1 cellular context compared by ENCODE assay signal in genomic region chr2:21037671-21038108, GRCh38.
TF ChIP-seq lines count a peak whose summit lies in the region.

No MANE protein-coding gene starts in this region.

TF ChIP-seq in HepG2, 621 proteins besides CTCF, POLR2A, EP300 and RAD21 (continued from another document and continues in another):
- no peak for TF ChIP-seq ZNF256 (CRISPR knock-in tag; conservative IDR thresholded peaks at IDR 0.05)
- TF ChIP-seq MTERF4 (CRISPR knock-in tag; IDR thresholded peaks at IDR 0.05): no peak
- TF ChIP-seq ZNF777 (CRISPR knock-in tag; IDR thresholded peaks at IDR 0.05): no peak
- no peak for TF ChIP-seq ZNF678 (CRISPR knock-in tag; IDR thresholded peaks at IDR 0.05)
- no peak for TF ChIP-seq CHCHD3 (CRISPR knock-in tag; IDR thresholded peaks at IDR 0.05)
- no peak for TF ChIP-seq THAP9 (CRISPR knock-in tag; IDR thresholded peaks at IDR 0.05; ENCODE audit: borderline replicate concordance)
- TF ChIP-seq EED (CRISPR knock-in tag; IDR thresholded peaks at IDR 0.05): no peak
- TF ChIP-seq MTF2 (CRISPR knock-in tag; IDR thresholded peaks at IDR 0.05; ENCODE audit: borderline replicate concordance): no peak
- 0 out of 2 replicates have a peak, but pooled peaks have one; percentile 10 for TF ChIP-seq ZNF264 (CRISPR knock-in tag; IDR thresholded peaks at IDR 0.05)
- TF ChIP-seq ZNF430 (CRISPR knock-in tag; IDR thresholded peaks at IDR 0.05): no peak
- 0 out of 2 replicates have a peak, but pooled peaks have one; percentile 44 for TF ChIP-seq ZNF354B (CRISPR knock-in tag; IDR thresholded peaks at IDR 0.05)
- peak; percentile 80; the same call in 1 of the 2 replicates for TF ChIP-seq BRF2 (CRISPR knock-in tag; IDR thresholded peaks at IDR 0.05)
- no peak for TF ChIP-seq ATAD3A (CRISPR knock-in tag; IDR thresholded peaks at IDR 0.05)
- no peak for TF ChIP-seq TRIM24 (CRISPR knock-in tag; IDR thresholded peaks at IDR 0.05)
- TF ChIP-seq NRL (CRISPR knock-in tag; IDR thresholded peaks at IDR 0.05; ENCODE audit: borderline replicate concordance): no peak
- TF ChIP-seq ZNF782 (CRISPR knock-in tag; IDR thresholded peaks at IDR 0.05; ENCODE audit: borderline replicate concordance): no peak
- peak; percentile 14; the same call in 1 of the 2 replicates for TF ChIP-seq PRMT3 (CRISPR knock-in tag; IDR thresholded peaks at IDR 0.05; ENCODE audit: borderline replicate concordance, low read depth)
- TF ChIP-seq ZNF451 (CRISPR knock-in tag; IDR thresholded peaks at IDR 0.05): no peak
- TF ChIP-seq MIER3 (CRISPR knock-in tag; IDR thresholded peaks at IDR 0.05; ENCODE audit: borderline replicate concordance): no peak
- TF ChIP-seq CAMTA2 (CRISPR knock-in tag; IDR thresholded peaks at IDR 0.05; ENCODE audit: borderline replicate concordance): no peak
- TF ChIP-seq NR2C2 (CRISPR knock-in tag; IDR thresholded peaks at IDR 0.05; ENCODE audit: borderline replicate concordance): no peak
- no peak for TF ChIP-seq ZNF282 (IDR thresholded peaks at IDR 0.05; ENCODE audit: partially characterized antibody)
- TF ChIP-seq ZNF781 (CRISPR knock-in tag; IDR thresholded peaks at IDR 0.05; ENCODE audit: borderline replicate concordance, not compliant biosample characterization): peak; percentile 3
- TF ChIP-seq, protein P1, sequence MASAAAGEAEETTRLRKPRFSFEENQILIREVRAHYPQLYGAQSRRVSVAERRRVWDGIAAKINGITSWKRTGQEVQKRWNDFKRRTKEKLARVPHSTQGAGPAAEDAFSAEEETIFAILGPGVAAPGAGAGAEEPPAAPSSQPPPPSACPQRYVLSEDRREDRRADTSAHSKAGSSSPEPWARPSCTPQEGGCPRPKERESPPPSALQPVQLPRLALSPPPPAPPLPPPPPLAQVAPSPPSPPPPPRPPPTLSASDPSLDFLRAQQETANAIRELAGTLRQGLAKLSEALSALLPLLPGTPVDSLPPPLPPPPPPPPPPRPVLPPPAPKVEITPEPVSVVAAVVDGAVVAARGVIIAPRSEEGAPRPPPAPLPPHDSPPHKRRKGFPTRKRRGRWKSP (CRISPR knock-in tag; IDR thresholded peaks at IDR 0.05): no peak
- peak; percentile 22; the same call in 1 of the 2 replicates for TF ChIP-seq POLR2G (IDR thresholded peaks at IDR 0.05; ENCODE audit: low read depth, low read length)
- 0 out of 2 replicates have a peak, but pooled peaks have one; percentile 30 for TF ChIP-seq ZNF792 (CRISPR knock-in tag; IDR thresholded peaks at IDR 0.05)
- no peak for TF ChIP-seq MXI1 (IDR thresholded peaks at IDR 0.05; ENCODE audit: borderline replicate concordance, low read depth, low read length)
- peak; percentile 29; the same call in 1 of the 2 replicates for TF ChIP-seq SAP130 (CRISPR knock-in tag; IDR thresholded peaks at IDR 0.05; ENCODE audit: low read depth)
- no peak; the same call in 1 of the 2 replicates for TF ChIP-seq ZNF614 (CRISPR knock-in tag; IDR thresholded peaks at IDR 0.05; ENCODE audit: borderline replicate concordance)
- TF ChIP-seq, protein P2, sequence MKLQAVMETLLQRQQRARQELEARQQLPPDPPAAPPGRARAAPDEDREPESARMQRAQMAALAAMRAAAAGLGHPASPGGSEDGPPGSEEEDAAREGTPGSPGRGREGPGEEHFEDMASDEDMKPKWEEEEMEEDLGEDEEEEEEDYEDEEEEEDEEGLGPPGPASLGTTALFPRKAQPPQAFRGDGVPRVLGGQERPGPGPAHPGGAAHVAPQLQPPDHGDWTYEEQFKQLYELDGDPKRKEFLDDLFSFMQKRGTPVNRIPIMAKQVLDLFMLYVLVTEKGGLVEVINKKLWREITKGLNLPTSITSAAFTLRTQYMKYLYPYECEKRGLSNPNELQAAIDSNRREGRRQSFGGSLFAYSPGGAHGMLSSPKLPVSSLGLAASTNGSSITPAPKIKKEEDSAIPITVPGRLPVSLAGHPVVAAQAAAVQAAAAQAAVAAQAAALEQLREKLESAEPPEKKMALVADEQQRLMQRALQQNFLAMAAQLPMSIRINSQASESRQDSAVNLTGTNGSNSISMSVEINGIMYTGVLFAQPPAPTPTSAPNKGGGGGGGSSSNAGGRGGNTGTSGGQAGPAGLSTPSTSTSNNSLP (IDR thresholded peaks at IDR 0.05; ENCODE audit: low read depth, low read length): no peak
- TF ChIP-seq CENPT (CRISPR knock-in tag; IDR thresholded peaks at IDR 0.05; ENCODE audit: low read depth): no peak
- peak; percentile 38; the same call in 1 of the 2 replicates for TF ChIP-seq ZNF580 (CRISPR knock-in tag; IDR thresholded peaks at IDR 0.05; ENCODE audit: borderline replicate concordance, low read depth)
- TF ChIP-seq ZNF337 (CRISPR knock-in tag; IDR thresholded peaks at IDR 0.05; ENCODE audit: borderline replicate concordance, low read depth): no peak
- TF ChIP-seq MTA1 (CRISPR knock-in tag; IDR thresholded peaks at IDR 0.05; ENCODE audit: borderline replicate concordance): no peak
- TF ChIP-seq KDM6A (CRISPR knock-in tag; IDR thresholded peaks at IDR 0.05; ENCODE audit: low read depth): no peak
- TF ChIP-seq ZNF879 (CRISPR knock-in tag; IDR thresholded peaks at IDR 0.05): 0 out of 2 replicates have a peak, but pooled peaks have one; percentile 43
- TF ChIP-seq SRF (IDR thresholded peaks at IDR 0.05; ENCODE audit: low read depth, low read length): no peak
- TF ChIP-seq, protein P3, sequence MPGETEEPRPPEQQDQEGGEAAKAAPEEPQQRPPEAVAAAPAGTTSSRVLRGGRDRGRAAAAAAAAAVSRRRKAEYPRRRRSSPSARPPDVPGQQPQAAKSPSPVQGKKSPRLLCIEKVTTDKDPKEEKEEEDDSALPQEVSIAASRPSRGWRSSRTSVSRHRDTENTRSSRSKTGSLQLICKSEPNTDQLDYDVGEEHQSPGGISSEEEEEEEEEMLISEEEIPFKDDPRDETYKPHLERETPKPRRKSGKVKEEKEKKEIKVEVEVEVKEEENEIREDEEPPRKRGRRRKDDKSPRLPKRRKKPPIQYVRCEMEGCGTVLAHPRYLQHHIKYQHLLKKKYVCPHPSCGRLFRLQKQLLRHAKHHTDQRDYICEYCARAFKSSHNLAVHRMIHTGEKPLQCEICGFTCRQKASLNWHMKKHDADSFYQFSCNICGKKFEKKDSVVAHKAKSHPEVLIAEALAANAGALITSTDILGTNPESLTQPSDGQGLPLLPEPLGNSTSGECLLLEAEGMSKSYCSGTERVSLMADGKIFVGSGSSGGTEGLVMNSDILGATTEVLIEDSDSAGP (CRISPR knock-in tag; IDR thresholded peaks at IDR 0.05; ENCODE audit: borderline replicate concordance): no peak
- TF ChIP-seq CREB1 (IDR thresholded peaks at IDR 0.05): no peak
- TF ChIP-seq CREB1 (CRISPR knock-in tag; IDR thresholded peaks at IDR 0.05): no peak
- 0 out of 2 replicates have a peak, but pooled peaks have one; percentile 66 for TF ChIP-seq REL (CRISPR knock-in tag; conservative IDR thresholded peaks at IDR 0.05)
- no peak for TF ChIP-seq BCL6 (CRISPR knock-in tag; IDR thresholded peaks at IDR 0.05)
- TF ChIP-seq PAF1 (CRISPR knock-in tag; IDR thresholded peaks at IDR 0.05): peak; percentile 98
- no peak for TF ChIP-seq LCORL (IDR thresholded peaks at IDR 0.05)
- TF ChIP-seq LCORL (CRISPR knock-in tag; IDR thresholded peaks at IDR 0.05): 0 out of 2 replicates have a peak, but pooled peaks have one; percentile 2
- 0 out of 2 replicates have a peak, but pooled peaks have one; percentile 5 for TF ChIP-seq ATF1 (CRISPR knock-in tag; IDR thresholded peaks at IDR 0.05)
- no peak for TF ChIP-seq YEATS2 (CRISPR knock-in tag; IDR thresholded peaks at IDR 0.05; ENCODE audit: borderline replicate concordance)
- 0 out of 2 replicates have a peak, but pooled peaks have one; percentile 15 for TF ChIP-seq ZNF331 (CRISPR knock-in tag; IDR thresholded peaks at IDR 0.05)
- no peak for TF ChIP-seq ZFP41 (CRISPR knock-in tag; IDR thresholded peaks at IDR 0.05; ENCODE audit: borderline replicate concordance)
- TF ChIP-seq, protein P4, sequence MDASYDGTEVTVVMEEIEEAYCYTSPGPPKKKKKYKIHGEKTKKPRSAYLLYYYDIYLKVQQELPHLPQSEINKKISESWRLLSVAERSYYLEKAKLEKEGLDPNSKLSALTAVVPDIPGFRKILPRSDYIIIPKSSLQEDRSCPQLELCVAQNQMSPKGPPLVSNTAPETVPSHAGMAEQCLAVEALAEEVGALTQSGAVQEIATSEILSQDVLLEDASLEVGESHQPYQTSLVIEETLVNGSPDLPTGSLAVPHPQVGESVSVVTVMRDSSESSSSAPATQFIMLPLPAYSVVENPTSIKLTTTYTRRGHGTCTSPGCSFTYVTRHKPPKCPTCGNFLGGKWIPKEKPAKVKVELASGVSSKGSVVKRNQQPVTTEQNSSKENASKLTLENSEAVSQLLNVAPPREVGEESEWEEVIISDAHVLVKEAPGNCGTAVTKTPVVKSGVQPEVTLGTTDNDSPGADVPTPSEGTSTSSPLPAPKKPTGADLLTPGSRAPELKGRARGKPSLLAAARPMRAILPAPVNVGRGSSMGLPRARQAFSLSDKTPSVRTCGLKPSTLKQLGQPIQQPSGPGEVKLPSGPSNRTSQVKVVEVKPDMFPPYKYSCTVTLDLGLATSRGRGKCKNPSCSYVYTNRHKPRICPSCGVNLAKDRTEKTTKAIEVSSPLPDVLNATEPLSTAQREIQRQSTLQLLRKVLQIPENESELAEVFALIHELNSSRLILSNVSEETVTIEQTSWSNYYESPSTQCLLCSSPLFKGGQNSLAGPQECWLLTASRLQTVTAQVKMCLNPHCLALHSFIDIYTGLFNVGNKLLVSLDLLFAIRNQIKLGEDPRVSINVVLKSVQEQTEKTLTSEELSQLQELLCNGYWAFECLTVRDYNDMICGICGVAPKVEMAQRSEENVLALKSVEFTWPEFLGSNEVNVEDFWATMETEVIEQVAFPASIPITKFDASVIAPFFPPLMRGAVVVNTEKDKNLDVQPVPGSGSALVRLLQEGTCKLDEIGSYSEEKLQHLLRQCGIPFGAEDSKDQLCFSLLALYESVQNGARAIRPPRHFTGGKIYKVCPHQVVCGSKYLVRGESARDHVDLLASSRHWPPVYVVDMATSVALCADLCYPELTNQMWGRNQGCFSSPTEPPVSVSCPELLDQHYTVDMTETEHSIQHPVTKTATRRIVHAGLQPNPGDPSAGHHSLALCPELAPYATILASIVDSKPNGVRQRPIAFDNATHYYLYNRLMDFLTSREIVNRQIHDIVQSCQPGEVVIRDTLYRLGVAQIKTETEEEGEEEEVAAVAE (CRISPR knock-in tag; IDR thresholded peaks at IDR 0.05; ENCODE audit: borderline replicate concordance): 0 out of 2 replicates have a peak, but pooled peaks have one; percentile 33
- peak; percentile 32 for TF ChIP-seq YY1 (IDR thresholded peaks at IDR 0.05; ENCODE audit: insufficient read depth, insufficient replicate concordance, low read depth, low read length)
- peak; percentile 35; the same call in 1 of the 2 replicates for TF ChIP-seq ZNF788 (CRISPR knock-in tag; IDR thresholded peaks at IDR 0.05; ENCODE audit: borderline replicate concordance)
- TF ChIP-seq RORA (CRISPR knock-in tag; IDR thresholded peaks at IDR 0.05): no peak
- 0 out of 2 replicates have a peak, but pooled peaks have one; percentile 7 for TF ChIP-seq ZSCAN25 (CRISPR knock-in tag; IDR thresholded peaks at IDR 0.05)
- TF ChIP-seq ZBTB7A (CRISPR knock-in tag; IDR thresholded peaks at IDR 0.05): no peak
- 0 out of 2 replicates have a peak, but pooled peaks have one; percentile 12 for TF ChIP-seq SATB2 (CRISPR knock-in tag; IDR thresholded peaks at IDR 0.05)
- TF ChIP-seq ASH2L (IDR thresholded peaks at IDR 0.05; ENCODE audit: insufficient read length, low read depth, low read length): no peak
- TF ChIP-seq, protein P5, sequence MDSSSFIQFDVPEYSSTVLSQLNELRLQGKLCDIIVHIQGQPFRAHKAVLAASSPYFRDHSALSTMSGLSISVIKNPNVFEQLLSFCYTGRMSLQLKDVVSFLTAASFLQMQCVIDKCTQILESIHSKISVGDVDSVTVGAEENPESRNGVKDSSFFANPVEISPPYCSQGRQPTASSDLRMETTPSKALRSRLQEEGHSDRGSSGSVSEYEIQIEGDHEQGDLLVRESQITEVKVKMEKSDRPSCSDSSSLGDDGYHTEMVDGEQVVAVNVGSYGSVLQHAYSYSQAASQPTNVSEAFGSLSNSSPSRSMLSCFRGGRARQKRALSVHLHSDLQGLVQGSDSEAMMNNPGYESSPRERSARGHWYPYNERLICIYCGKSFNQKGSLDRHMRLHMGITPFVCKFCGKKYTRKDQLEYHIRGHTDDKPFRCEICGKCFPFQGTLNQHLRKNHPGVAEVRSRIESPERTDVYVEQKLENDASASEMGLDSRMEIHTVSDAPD (CRISPR knock-in tag; IDR thresholded peaks at IDR 0.05): no peak
